Comparison of ENCODE assay signal across 12 cellular contexts in genomic region chr9:83935276-83935890, GRCh38. TPM values are rescaled to one million over a fixed set of nuclear protein-coding genes. Genes with fewer than 3 reads are reported as not detected.
DNase-seq lines count a peak whose midpoint lies in the region; ATAC-seq, FAIRE-seq and TF ChIP-seq lines count a peak whose summit lies in the region.
"Had no signal": no experiment of that assay in that cellular context is flagged by ENCODE, and none has a peak within 500 bp of the region (broad histone marks: within the 10 kb centered on the region; RNA-seq: fewer than 3 reads in every experiment).

No MANE protein-coding gene starts in this region.

- H3K27ac Mint-ChIP-seq in natural killer cell, result no peak overlapping the region

- H3K4me3 Mint-ChIP-seq in natural killer cell, result no peak overlapping the region
- H3K4me3 Mint-ChIP-seq: naive B cell had no signal

- intact Hi-C loops in natural killer cell (cut with micrococcal nuclease), result loop anchor here (5.0 kb wide), 1 partner anchor 482 kb away; no protein-coding TSS in a partner anchor

- H3K4me1 Mint-ChIP-seq in natural killer cell, result no peaks in the 10 kb centered on the region
- H3K4me1 Mint-ChIP-seq: naive B cell had no signal

- no peaks in the 10 kb centered on the region for H3K36me3 Mint-ChIP-seq in natural killer cell
- H3K36me3 Mint-ChIP-seq: naive B cell had no signal

- no peaks in the 10 kb centered on the region for H3K9me3 Mint-ChIP-seq in natural killer cell
- H3K9me3 Mint-ChIP-seq: naive B cell had no signal

- no peak for FAIRE-seq in HTR-8/SVneo (lab: Jason Lieb, UNC)

- DNase-seq in AG08396 (ENCODE audit: low spot score), result peak; percentile 56
- peak; percentile 42 for DNase-seq in HTR-8/SVneo (ENCODE audit: insufficient read length, low spot score)
- peak; percentile 50 for DNase-seq in amniotic stem cell (lab: John Stamatoyannopoulos, UW)
- DNase-seq in iris pigment epithelial cell (ENCODE audit: low read depth), result peak; percentile 89
- DNase-seq in natural killer cell, result no peak
- DNase-seq in medulla oblongata (ENCODE audit: extremely low spot score), result no peak
- DNase-seq in activated CD4-positive, alpha-beta T cell treated with anti-CD3 and anti-CD28 coated beads for 1 hour, result no peak
- DNase-seq: activated effector memory CD4-positive, alpha-beta T cell treated with anti-CD3 and anti-CD28 coated beads, Interleukin-2, amount 50 U/mL, for 16 hours; naive B cell; NCI-H2081 treated with DMSO at 0.1 percent for 48 hours had no signal

- no peak for ATAC-seq in natural killer cell
- ATAC-seq in HG03097 (IDR thresholded peaks at IDR 0.05; ENCODE audit: low FRiP score, unreplicated experiment), result no peak
- ATAC-seq: gastroesophageal sphincter had no signal

- H3K27me3 Mint-ChIP-seq in natural killer cell (ENCODE audit: low read depth in 2 of 2), result no peaks in the 10 kb centered on the region
- H3K27me3 Mint-ChIP-seq: naive B cell had no signal

- no peak for TF ChIP-seq CTCF in natural killer cell (IDR thresholded peaks at IDR 0.05)

RNA-seq across cellular contexts. Expression of gene KIF27, which starts 14.2 kb away (rescaled TPM):
- total RNA-seq in natural killer cell, result 1 to 10 TPM; 4.0 to 7.7 (median 4.6) TPM

RNA-seq across cellular contexts. Expression of gene HNRNPK, which starts 44.6 kb away (rescaled TPM):
- 100 to 1,000 TPM; 703 to 872 (median 771) TPM for total RNA-seq in natural killer cell

RNA-seq across cellular contexts. Expression of gene RMI1, which starts 45.2 kb away (rescaled TPM):
- total RNA-seq in natural killer cell, result 1 to 10 TPM; 2.8 to 5.4 (median 3.0) TPM

Comparison
In these comparisons a context has a peak if more than half of its experiments do, and no peak if none do; other contexts are left out.
1. DNase-seq: peak in AG08396 (single experiment), HTR-8/SVneo (single experiment), amniotic stem cell (single experiment) and iris pigment epithelial cell (single experiment); none in natural killer cell (single experiment), medulla oblongata (single experiment) and activated CD4-positive, alpha-beta T cell treated with anti-CD3 and anti-CD28 coated beads for 1 hour (single experiment).